In genomic region chr5:88238732-88239131, GRCh38 we compare ENCODE assay signal across 1 cellular context.
TF ChIP-seq lines count a peak whose summit lies in the region.

No MANE protein-coding gene starts in this region.

TF ChIP-seq in H1, 55 proteins besides CTCF, POLR2A, EP300 and RAD21 (continued from another document):
- TF ChIP-seq CTBP2 (IDR thresholded peaks at IDR 0.05; ENCODE audit: borderline replicate concordance, insufficient read depth, insufficient read length, low read length) (no peak), JUN (IDR thresholded peaks at IDR 0.05; ENCODE audit: low read depth, low read length) (no peak), SRF (IDR thresholded peaks at IDR 0.05; ENCODE audit: low read depth, low read length) (no peak), POLR2AphosphoS5 (IDR thresholded peaks at IDR 0.05; ENCODE audit: low read depth, low read length) (no peak), E2F6 (IDR thresholded peaks at IDR 0.05) (no peak), FOSL1 (IDR thresholded peaks at IDR 0.05; ENCODE audit: insufficient read depth, low read depth, low read length) (no peak)
TF ChIP-seq in H1: peak in this region for 0.
